In the genomic region with DNA sequence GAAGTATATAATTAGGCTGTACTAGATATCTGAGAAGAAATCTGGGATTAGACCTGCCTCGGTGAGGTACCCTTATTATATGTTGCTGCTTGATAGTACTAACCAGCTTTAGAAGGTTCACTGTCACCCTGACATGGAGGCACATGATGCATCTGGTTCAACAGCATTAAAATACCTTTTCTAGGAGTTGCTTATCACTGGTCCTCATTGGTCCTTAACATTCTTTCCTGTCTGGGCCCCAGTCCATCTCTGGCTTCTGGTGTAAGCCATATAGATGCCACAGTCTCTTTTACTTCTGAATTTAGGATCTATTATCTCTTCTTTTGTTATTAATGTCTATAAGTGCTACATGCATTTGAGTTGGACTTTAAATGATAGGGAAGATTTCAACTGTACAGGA, we compare ENCODE assay signal across 21 cellular contexts. TPM values are rescaled to one million over a fixed set of nuclear protein-coding genes. Genes with fewer than 3 reads are reported as not detected.
DNase-seq lines count a peak whose midpoint lies in the region; ATAC-seq and TF ChIP-seq lines count a peak whose summit lies in the region.
"Had no signal": no experiment of that assay in that cellular context is flagged by ENCODE, and none has a peak within 500 bp of the region (broad histone marks: within the 10 kb centered on the region; RNA-seq: fewer than 3 reads in every experiment).

No MANE protein-coding gene starts in this region.

- no peaks in the 10 kb centered on the region for H3K36me3 ChIP-seq in CD4-positive, alpha-beta memory T cell (ENCODE audit: insufficient read depth, low read length)
- H3K36me3 ChIP-seq in heart left ventricle, result no peaks in the 10 kb centered on the region
- H3K36me3 ChIP-seq: Peyer's patch had no signal

- 46 to 62% (median 60%) methylated on average over 1 of the region's 1 CpG for WGBS in heart left ventricle, 4 donors

- DNase-seq in activated T-cell treated with anti-CD3 and anti-CD28 coated beads, Interleukin-2, amount 50 U/mL, for 72 hours, result no peak
- no peak for DNase-seq in activated T-cell treated with anti-CD3 and anti-CD28 coated beads, Interleukin-2, amount 50 U/mL, for 1 hour
- DNase-seq in CD4-positive, alpha-beta memory T cell, result no peak
- peak in 3 of 5 donors; percentile 39 to 52 (median 41) for DNase-seq in heart left ventricle
- DNase-seq in natural killer cell, result no peak
- DNase-seq in erythroblast (lab: John Stamatoyannopoulos, UW), result no peak
- DNase-seq in NCI-H2081 (lab: John Stamatoyannopoulos, UW), result no peak
- DNase-seq: AML-193, C1 segment of cervical spinal cord, EL, GF-D8, NCI-H1105, NCI-H146, NCI-H2029, NCI-H226, NCI-H510A treated with DMSO at 0.1 percent for 48 hours, NCI-H82, Peyer's patch had no signal

- H3K9me3 Mint-ChIP-seq in activated T-cell treated with anti-CD3 and anti-CD28 coated beads, Interleukin-2, amount 50 U/mL, for 72 hours, result peaks cover 0 to 6% of the 10 kb centered on the region in 2 donors
- H3K9me3 Mint-ChIP-seq in CD4-positive, alpha-beta memory T cell, result peaks cover 0 to 1% (median 0%) of the 10 kb centered on the region in 8 donors
- no peaks in the 10 kb centered on the region for H3K9me3 Mint-ChIP-seq in natural killer cell

- intact Hi-C loops in CD4-positive, alpha-beta memory T cell (cut with micrococcal nuclease), result no loop called here
- intact Hi-C loops in heart left ventricle (cut with DNase I) (no loop called here), natural killer cell (cut with micrococcal nuclease) (no loop called here)

- H3K27ac ChIP-seq in CD4-positive, alpha-beta memory T cell (ENCODE audit: low read depth, low read length), result no peak overlapping the region
- peak overlapping the region in 11 of 12 donors; percentile 0 to 70 (median 51) for H3K27ac ChIP-seq in heart left ventricle
- H3K27ac ChIP-seq: Peyer's patch had no signal

- peaks cover 59% of the 10 kb centered on the region for H3K4me1 Mint-ChIP-seq in activated T-cell treated with anti-CD3 and anti-CD28 coated beads, Interleukin-2, amount 50 U/mL, for 72 hours (ENCODE audit: low read depth)
- peaks cover 67 to 86% (median 82%) of the 10 kb centered on the region in 4 donors for H3K4me1 Mint-ChIP-seq in CD4-positive, alpha-beta memory T cell
- H3K4me1 Mint-ChIP-seq in natural killer cell, result peaks cover 83 to 85% of the 10 kb centered on the region in 2 donors

- no peaks in the 10 kb centered on the region for H3K9me3 ChIP-seq in CD4-positive, alpha-beta memory T cell (ENCODE audit: control insufficient read depth in 1 of 2, low read length in 2 of 2)
- H3K9me3 ChIP-seq in heart left ventricle, result no peaks in the 10 kb centered on the region
- H3K9me3 ChIP-seq: Peyer's patch had no signal

- ATAC-seq in activated T-cell treated with anti-CD3 and anti-CD28 coated beads, Interleukin-2, amount 50 U/mL, for 72 hours (replicated peaks in 1 of 2), result no peak
- ATAC-seq in heart left ventricle (peak; percentile 70 to 94 (median 89)), natural killer cell (no peak), HG02885 (IDR thresholded peaks at IDR 0.05; ENCODE audit: poor library complexity, unreplicated experiment) (no peak)
- ATAC-seq: HCT116 had no signal

- H3K27ac Mint-ChIP-seq in activated T-cell treated with anti-CD3 and anti-CD28 coated beads, Interleukin-2, amount 50 U/mL, for 72 hours, result peak overlapping the region; percentile 51
- H3K27ac Mint-ChIP-seq in CD4-positive, alpha-beta memory T cell, result peak overlapping the region in 6 of 7 donors; percentile 4 to 86 (median 62)
- H3K27ac Mint-ChIP-seq in natural killer cell, result peak overlapping the region; percentile 37
- H3K27ac Mint-ChIP-seq: IgD-negative memory B cell had no signal

- H3K36me3 Mint-ChIP-seq in activated T-cell treated with anti-CD3 and anti-CD28 coated beads, Interleukin-2, amount 50 U/mL, for 72 hours (ENCODE audit: insufficient read depth in 2 of 2), result peaks cover 4 to 5% of the 10 kb centered on the region in 2 donors
- peaks cover 17 to 55% of the 10 kb centered on the region in 2 donors for H3K36me3 Mint-ChIP-seq in CD4-positive, alpha-beta memory T cell
- no peaks in the 10 kb centered on the region for H3K36me3 Mint-ChIP-seq in natural killer cell

- TF ChIP-seq CTCF in heart left ventricle (IDR thresholded peaks at IDR 0.05), result no peak
- TF ChIP-seq CTCF in natural killer cell (IDR thresholded peaks at IDR 0.05), result no peak

- H3K27me3 ChIP-seq in CD4-positive, alpha-beta memory T cell (ENCODE audit: insufficient read depth, low read length), result no peaks in the 10 kb centered on the region
- no peaks in the 10 kb centered on the region for H3K27me3 ChIP-seq in heart left ventricle
- H3K27me3 ChIP-seq: Peyer's patch had no signal

- H3K27me3 Mint-ChIP-seq in activated T-cell treated with anti-CD3 and anti-CD28 coated beads, Interleukin-2, amount 50 U/mL, for 72 hours (ENCODE audit: low read depth), result no peaks in the 10 kb centered on the region
- no peaks in the 10 kb centered on the region for H3K27me3 Mint-ChIP-seq in CD4-positive, alpha-beta memory T cell
- H3K27me3 Mint-ChIP-seq in natural killer cell (ENCODE audit: low read depth in 2 of 2), result no peaks in the 10 kb centered on the region
- H3K27me3 Mint-ChIP-seq: IgD-negative memory B cell had no signal

- no peak overlapping the region for H3K4me3 ChIP-seq in CD4-positive, alpha-beta memory T cell (ENCODE audit: low read length in 2 of 2)
- H3K4me3 ChIP-seq in heart left ventricle, result no peak overlapping the region
- H3K4me3 ChIP-seq: Peyer's patch had no signal

- POLR2A ChIA-PET in CD4-positive, alpha-beta memory T cell (lab: Charles Lee; ENCODE audit: partially characterized antibody), result no interaction called here

- CTCF ChIA-PET in CD4-positive, alpha-beta memory T cell (lab: Charles Lee; ENCODE audit: partially characterized antibody), result interaction anchor here (0.7 to 14.5 kb wide), 2 partner anchors 10 to 17 kb away, joined by 4 to 171 read pairs; no protein-coding TSS in a partner anchor

- H3K4me1 ChIP-seq in CD4-positive, alpha-beta memory T cell (ENCODE audit: insufficient read depth, low read length), result peaks cover 94% of the 10 kb centered on the region
- peaks cover 0 to 50% (median 17%) of the 10 kb centered on the region in 12 donors for H3K4me1 ChIP-seq in heart left ventricle
- H3K4me1 ChIP-seq: Peyer's patch had no signal

- H3K4me3 Mint-ChIP-seq in activated T-cell treated with anti-CD3 and anti-CD28 coated beads, Interleukin-2, amount 50 U/mL, for 72 hours, result no peak overlapping the region
- H3K4me3 Mint-ChIP-seq in CD4-positive, alpha-beta memory T cell, result peak overlapping the region in 3 of 8 donors; percentile 6 to 22 (median 20)
- no peak overlapping the region for H3K4me3 Mint-ChIP-seq in natural killer cell
- H3K4me3 Mint-ChIP-seq: IgD-negative memory B cell had no signal

- TF ChIP-seq POLR2A in heart left ventricle (IDR thresholded peaks at IDR 0.05), result no peak
- TF ChIP-seq POLR2A in erythroblast (IDR thresholded peaks at IDR 0.05; ENCODE audit: low read length), result no peak

RNA-seq across cellular contexts. Expression of a gene that starts 40.2 kb away (rescaled TPM):
- 10 to 100 TPM; 19.9 to 32.3 TPM for total RNA-seq in activated T-cell treated with anti-CD3 and anti-CD28 coated beads, Interleukin-2, amount 50 U/mL, for 72 hours
- total RNA-seq in CD4-positive, alpha-beta memory T cell, result 10 to 100 TPM; 32.5 TPM
- 10 to 100 TPM in 1 of 2 donors, 1 to 10 TPM in 1; 6.9 to 18.9 TPM for polyA plus RNA-seq in CD4-positive, alpha-beta memory T cell
- total RNA-seq in heart left ventricle (10 to 100 TPM in 7 of 9 donors, 1 to 10 TPM in 2; 6.3 to 16.5 (median 13.8) TPM), natural killer cell (10 to 100 TPM; 48.3 to 50.7 (median 48.5) TPM)
- polyA plus RNA-seq in heart left ventricle, result 1 to 10 TPM; 2.4 to 4.4 TPM

Comparison
In these comparisons a context has a peak if more than half of its experiments do, and no peak if none do; other contexts are left out.
1. ATAC-seq: peak in heart left ventricle (4 of 4); none in activated T-cell treated with anti-CD3 and anti-CD28 coated beads, Interleukin-2, amount 50 U/mL, for 72 hours (0 of 2), natural killer cell (0 of 3) and HG02885 (single experiment).
2. DNase-seq: peak in heart left ventricle (3 of 5); none in activated T-cell treated with anti-CD3 and anti-CD28 coated beads, Interleukin-2, amount 50 U/mL, for 72 hours (0 of 2), activated T-cell treated with anti-CD3 and anti-CD28 coated beads, Interleukin-2, amount 50 U/mL, for 1 hour (single experiment), CD4-positive, alpha-beta memory T cell (0 of 5), natural killer cell (single experiment), erythroblast (0 of 2) and NCI-H2081 (0 of 2).
3. Peak in every context shown above with its lines, with median percentiles within 50 percentile points of each other: H3K27ac Mint-ChIP-seq.